ENCODE assay signal across 24 cellular contexts in genomic region chr5:69029292-69029691, GRCh38.
"Had no signal": no experiment of that assay in that cellular context is flagged by ENCODE, and none has a peak within 500 bp of the region (broad histone marks: within the 10 kb centered on the region; RNA-seq: fewer than 3 reads in every experiment).

No MANE protein-coding gene starts in this region.

- H3K9me3 Mint-ChIP-seq: activated B cell treated with CpG ODN at 0.5 μM for 24 hours; activated naive CD8-positive, alpha-beta T cell treated with anti-CD3 and anti-CD28 coated beads for 36 hours; activated T-cell treated with anti-CD3 and anti-CD28 coated beads, Interleukin-2, amount 50 U/mL, for 4 hours; activated T-helper 2 cell treated with anti-CD3 and anti-CD28 coated beads, Interferon-gamma antibody, Interleukin-2, Interleukin-4, amounts not matched to agents 10 μg/mL and 5 μg/mL and 100 μg/mL, durations not matched to agents 14 hours and 24 hours and 36 hours; endodermal cell; naive thymus-derived CD8-positive, alpha-beta T cell had no signal

- H3K4me3 ChIP-seq: colonic mucosa, esophagus squamous epithelium, gastrocnemius medialis, left ventricle myocardium inferior, psoas muscle, right atrium auricular region, spleen, thyroid gland, upper lobe of right lung had no signal

- H3K36me3 Mint-ChIP-seq: activated naive CD8-positive, alpha-beta T cell treated with anti-CD3 and anti-CD28 coated beads for 36 hours; naive thymus-derived CD8-positive, alpha-beta T cell had no signal

- H3K27ac ChIP-seq: colonic mucosa, esophagus squamous epithelium, gastrocnemius medialis, left ventricle myocardium inferior, psoas muscle, right atrium auricular region, spleen, thyroid gland, upper lobe of right lung had no signal

- H3K4me3 Mint-ChIP-seq: activated B cell treated with CpG ODN at 0.5 μM for 24 hours; activated naive CD8-positive, alpha-beta T cell treated with anti-CD3 and anti-CD28 coated beads for 36 hours; activated T-cell treated with anti-CD3 and anti-CD28 coated beads, Interleukin-2, amount 50 U/mL, for 4 hours; endodermal cell; naive thymus-derived CD8-positive, alpha-beta T cell had no signal

- H3K36me3 ChIP-seq: colonic mucosa, esophagus squamous epithelium, gastrocnemius medialis, left ventricle myocardium inferior, right atrium auricular region, spleen, thyroid gland, upper lobe of right lung had no signal

- H3K27me3 ChIP-seq: colonic mucosa, gastrocnemius medialis, right atrium auricular region, spleen, thyroid gland, upper lobe of right lung had no signal

- H3K9me3 ChIP-seq: colonic mucosa, esophagus squamous epithelium, gastrocnemius medialis, left ventricle myocardium inferior, psoas muscle, right atrium auricular region, spleen, thyroid gland, upper lobe of right lung had no signal

- H3K4me1 Mint-ChIP-seq: naive thymus-derived CD8-positive, alpha-beta T cell had no signal

- FAIRE-seq: bronchial epithelial cell had no signal

- H3K27ac Mint-ChIP-seq: activated B cell treated with CpG ODN at 0.5 μM for 24 hours; activated naive CD8-positive, alpha-beta T cell treated with anti-CD3 and anti-CD28 coated beads for 36 hours; activated T-helper 2 cell treated with anti-CD3 and anti-CD28 coated beads, Interferon-gamma antibody, Interleukin-2, Interleukin-4, amounts not matched to agents 10 μg/mL and 5 μg/mL and 100 μg/mL, durations not matched to agents 14 hours and 24 hours and 36 hours; endodermal cell; naive thymus-derived CD8-positive, alpha-beta T cell had no signal

- DNase-seq: activated B cell treated with CpG ODN at 0.5 μM for 24 hours; activated CD4-positive, alpha-beta T cell treated with anti-CD3 and anti-CD28 coated beads for 4 hours; activated CD4-positive, alpha-beta T cell treated with anti-CD3 and anti-CD28 coated beads, Interleukin-2, amount 50 U/mL, for 48 hours; activated CD8-positive, alpha-beta memory T cell treated with anti-CD3 and anti-CD28 coated beads, Interleukin-2, amount 50 U/mL, for 48 hours; activated naive CD4-positive, alpha-beta T cell treated with Interleukin-2 at 50 U/mL for 16 hours; activated naive CD8-positive, alpha-beta T cell treated with anti-CD3 and anti-CD28 coated beads for 36 hours; activated T-cell treated with anti-CD3 and anti-CD28 coated beads, Interleukin-2, amount 50 U/mL, for 4 hours; colonic mucosa; endodermal cell; esophagus squamous epithelium; gastrocnemius medialis; head of caudate nucleus; hypothalamus; left ventricle myocardium inferior; naive thymus-derived CD8-positive, alpha-beta T cell; psoas muscle; spleen; stimulated activated CD4-positive, alpha-beta T cell treated with anti-CD3 and anti-CD28 coated beads, Interleukin-4, amount 100 ng/mL, for 1 hour; stimulated activated naive CD4-positive, alpha-beta T cell treated with Interleukin-2 at 50 U/mL for 16 hours; thyroid gland; upper lobe of right lung had no signal

- H3K4me1 ChIP-seq: colonic mucosa, esophagus squamous epithelium, gastrocnemius medialis, left ventricle myocardium inferior, psoas muscle, right atrium auricular region, spleen, thyroid gland, upper lobe of right lung had no signal

- ATAC-seq: activated T-cell treated with anti-CD3 and anti-CD28 coated beads, Interleukin-2, amount 50 U/mL, for 4 hours; gastrocnemius medialis; naive thymus-derived CD8-positive, alpha-beta T cell; psoas muscle; upper lobe of right lung had no signal
